ENCODE assay signal across 7 cellular contexts in the genomic region with DNA sequence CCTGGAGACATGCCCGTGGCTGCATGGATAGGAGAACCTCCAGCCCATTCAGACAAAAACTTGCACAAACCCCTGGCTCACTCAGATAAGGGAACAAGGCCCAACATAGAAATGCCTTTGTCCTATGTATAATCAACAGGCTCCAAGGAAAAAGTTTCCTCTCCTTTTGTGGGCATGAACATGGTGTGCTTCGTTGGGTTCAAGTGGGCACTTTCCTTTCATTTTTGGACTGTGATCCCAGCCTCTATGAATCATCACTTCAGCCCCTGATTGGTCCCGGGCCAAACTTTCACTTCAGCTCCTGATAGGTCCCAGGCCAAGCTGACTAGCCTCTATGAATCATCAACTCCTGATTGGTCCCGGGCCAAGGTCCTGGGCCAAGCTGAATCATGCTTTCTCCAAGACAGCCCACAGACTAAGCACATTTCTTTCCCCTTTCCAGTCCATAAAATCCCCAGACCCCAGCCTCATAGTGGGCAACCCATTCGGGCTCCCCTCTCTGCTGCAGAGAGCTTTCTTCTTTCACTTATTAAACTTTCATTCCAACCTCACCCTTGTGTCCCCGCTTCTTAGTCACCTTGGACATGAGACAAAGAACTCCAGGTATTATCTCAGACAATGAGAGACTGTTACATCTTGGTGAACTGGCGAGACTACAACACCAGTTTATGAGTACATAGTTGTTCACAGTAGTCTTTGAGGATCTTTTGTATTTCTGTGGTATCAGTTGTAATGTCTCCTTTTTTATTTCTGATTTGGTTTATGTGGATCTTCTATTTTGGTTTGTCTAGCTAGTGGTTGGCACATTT.
A peak's percentile ranks its signal among the peaks of the same experiment; 100 is the strongest.
DNase-seq lines count a peak whose midpoint lies in the region; ATAC-seq, FAIRE-seq and TF ChIP-seq lines count a peak whose summit lies in the region.
"Not testable (repeated sequence)": the region's sequence is repeated elsewhere in the genome, so short reads cannot be mapped to it uniquely, and the experiment has no call there.

No MANE protein-coding gene starts in this region.

- not testable (repeated sequence) for H3K27ac ChIP-seq in RWPE2 (ENCODE audit: poor library complexity, severe bottlenecking); H1 (ENCODE audit: low read depth, low read length); left lung; pancreas; aorta (ENCODE audit: low read depth in 1 of 2, low read length in 2 of 2)

- intact Hi-C loops in left cardiac atrium (cut with DNase I); left lung (cut with DNase I); pancreas (cut with DNase I); aorta (cut with DNase I): not testable (repeated sequence)

- H2AFZ ChIP-seq in H1 (ENCODE audit: low read length), result not testable (repeated sequence)

- not testable (repeated sequence) for H4K5ac ChIP-seq in H1 (ENCODE audit: insufficient read length, low read depth, low read length)

- H3K79me1 ChIP-seq in H1 (ENCODE audit: low read depth, low read length), result not testable (repeated sequence)

- H3K9me3 ChIP-seq in RWPE2 (ENCODE audit: severe bottlenecking); H1 (ENCODE audit: insufficient read depth in 2 of 2, low read depth in 1 of 2, low read length in 1 of 2); left lung; pancreas; aorta (ENCODE audit: control insufficient read depth, low read length): not testable (repeated sequence)

- not testable (repeated sequence) for TF ChIP-seq CTCF in RWPE2 (IDR thresholded peaks at IDR 0.05; ENCODE audit: poor library complexity, severe bottlenecking); H1 (IDR thresholded peaks at IDR 0.05; ENCODE audit: control extremely low read depth in 1 of 3, insufficient read depth in 1 of 3, low read depth in 1 of 3, low read length in 3 of 3); left lung (IDR thresholded peaks at IDR 0.05); pancreas (IDR thresholded peaks at IDR 0.05)

- CTCF ChIA-PET in H1 (lab: Charles Lee; ENCODE audit: partially characterized antibody), result not testable (repeated sequence)

- not testable (repeated sequence) for H4K20me1 ChIP-seq in H1 (replicated peaks in 1 of 2; ENCODE audit: control insufficient read depth in 1 of 2, insufficient read depth in 2 of 2, low read length in 2 of 2)

- H2BK120ac ChIP-seq in H1 (replicated peaks; ENCODE audit: low read depth, low read length), result not testable (repeated sequence)

- H4K91ac ChIP-seq in H1 (replicated peaks; ENCODE audit: insufficient read length, low read length), result not testable (repeated sequence)

- TF ChIP-seq POLR2A in H54 (IDR thresholded peaks at IDR 0.05; ENCODE audit: low read depth, low read length); H1 (IDR thresholded peaks at IDR 0.05; ENCODE audit: control extremely low read depth in 1 of 2, low read depth in 2 of 2, low read length in 2 of 2): not testable (repeated sequence)

- H3K18ac ChIP-seq in H1 (ENCODE audit: extremely low read depth, low read length), result not testable (repeated sequence)

- H3K4ac ChIP-seq in H1 (replicated peaks; ENCODE audit: insufficient read length, low read depth, low read length), result not testable (repeated sequence)

- not testable (repeated sequence) for H3K23me2 ChIP-seq in H1 (ENCODE audit: low read depth, low read length)

- POLR2A ChIA-PET in H1 (lab: Charles Lee; ENCODE audit: partially characterized antibody), result not testable (repeated sequence)

- H2AK5ac ChIP-seq in H1 (ENCODE audit: low read depth, low read length), result not testable (repeated sequence)

- not testable (repeated sequence) for H3K56ac ChIP-seq in H1 (replicated peaks; ENCODE audit: insufficient read length, low read depth, low read length)

- not testable (repeated sequence) for TF ChIP-seq RAD21 in H1 (IDR thresholded peaks at IDR 0.05 in 1 of 2, conservative IDR thresholded peaks at IDR 0.05 in 1 of 2; ENCODE audit: low read depth in 2 of 2, low read length in 2 of 2)

- ATAC-seq in RWPE2 (ENCODE audit: low read depth), result peak; percentile 66; the same call in 2 of the 3 replicates
- ATAC-seq in left cardiac atrium, result peak; percentile 90 to 94
- ATAC-seq in left lung, result peak; percentile 91
- peak; percentile 91 to 96 (median 94) for ATAC-seq in pancreas
- ATAC-seq in aorta (ENCODE audit: low FRiP score), result peak; percentile 87

- not testable (repeated sequence) for H3K9ac ChIP-seq in H1 (replicated peaks in 1 of 4; ENCODE audit: extremely low read depth in 1 of 4, low read depth in 3 of 4, low read length in 3 of 4)

- not testable (repeated sequence) for H3K4me2 ChIP-seq in H1 (ENCODE audit: insufficient read depth in 1 of 2, low read depth in 2 of 2, low read length in 2 of 2)

- H2BK5ac ChIP-seq in H1 (ENCODE audit: low read depth, low read length), result not testable (repeated sequence)

- H3K23ac ChIP-seq in H1 (ENCODE audit: insufficient read length), result not testable (repeated sequence)

- not testable (repeated sequence) for H2BK12ac ChIP-seq in H1 (ENCODE audit: low read depth, low read length)

- H2BK15ac ChIP-seq in H1 (ENCODE audit: low read length), result not testable (repeated sequence)

- H3K27me3 ChIP-seq in RWPE2 (ENCODE audit: insufficient read depth, poor library complexity, severe bottlenecking); H1 (replicated peaks in 1 of 4; ENCODE audit: control insufficient read depth in 3 of 4, extremely low read depth in 1 of 4, insufficient read depth in 3 of 4, low read length in 3 of 4); left lung; pancreas; aorta (ENCODE audit: control insufficient read depth in 1 of 2, insufficient read depth in 2 of 2, low read length in 1 of 2): not testable (repeated sequence)

- H3K14ac ChIP-seq in H1 (ENCODE audit: insufficient read length), result not testable (repeated sequence)

- H4K8ac ChIP-seq in H1 (ENCODE audit: extremely low read depth, insufficient read depth, low read length), result not testable (repeated sequence)

- not testable (repeated sequence) for H3K4me3 ChIP-seq in RWPE2 (ENCODE audit: severe bottlenecking); H1 (ENCODE audit: extremely low read depth in 1 of 4, insufficient read depth in 2 of 4, low read depth in 3 of 4, low read length in 4 of 4); left lung; pancreas; aorta (ENCODE audit: low read length in 2 of 2)

- not testable (repeated sequence) for H3K4me1 ChIP-seq in RWPE2 (ENCODE audit: insufficient read depth, poor library complexity, severe bottlenecking); H1 (replicated peaks in 1 of 4; ENCODE audit: control insufficient read depth in 3 of 4, insufficient read depth in 4 of 4, low read length in 3 of 4); left lung; pancreas; aorta (ENCODE audit: control insufficient read depth in 1 of 2, insufficient read depth in 2 of 2, low read length in 2 of 2)

- not testable (repeated sequence) for H2BK20ac ChIP-seq in H1 (ENCODE audit: low read length)

- peak; percentile 100 for FAIRE-seq in H54 (lab: Jason Lieb, UNC)
- FAIRE-seq in H1 (lab: Jason Lieb, UNC), result peak; percentile 63
- FAIRE-seq in pancreas (lab: Jason Lieb, UNC), result peak; percentile 95

- no CpG with 5 or more reads among the region's 7 CpGs for WGBS in H1 (ENCODE audit: extremely low coverage in 1 of 2, insufficient coverage in 1 of 2, insufficient read length in 1 of 2, insufficient replicate concordance in 2 of 2, low coverage in 1 of 2, low lambda C conversion rate in 2 of 2, missing lambda C conversion rate in 1 of 2), 2 experiments
- WGBS in pancreas, 2 donors, result no CpG with 5 or more reads among the region's 7 CpGs
- WGBS in aorta, 2 donors, result no CpG with 5 or more reads among the region's 7 CpGs

- not testable (repeated sequence) for H3K79me2 ChIP-seq in H1 (ENCODE audit: control insufficient read depth in 1 of 2, insufficient read depth in 2 of 2, low read length in 2 of 2)

- not testable (repeated sequence) for DNase-seq in H54 (ENCODE audit: insufficient read length, low spot score); RWPE2 (ENCODE audit: low spot score); H1 (ENCODE audit: low read depth in 1 of 2, low spot score in 2 of 2); left cardiac atrium; left lung; pancreas; aorta

- not testable (repeated sequence) for TF ChIP-seq EP300 in H1 (IDR thresholded peaks at IDR 0.05; ENCODE audit: borderline replicate concordance in 1 of 2, low read depth in 2 of 2, low read length in 2 of 2)

- not testable (repeated sequence) for H3K36me3 ChIP-seq in RWPE2 (ENCODE audit: low read depth); H1 (ENCODE audit: control insufficient read depth in 2 of 4, insufficient read depth in 4 of 4, low read length in 3 of 4); left lung; pancreas; aorta (ENCODE audit: control insufficient read depth in 1 of 2, insufficient read depth in 2 of 2, low read length in 1 of 2)
